15 cellular contexts compared by ENCODE assay signal in genomic region chr19:8265872-8266271, GRCh38. TPM values are rescaled to one million over a fixed set of nuclear protein-coding genes. Genes with fewer than 3 reads are reported as not detected.
DNase-seq lines count a peak whose midpoint lies in the region; ATAC-seq and TF ChIP-seq lines count a peak whose summit lies in the region.
"Had no signal": no experiment of that assay in that cellular context is flagged by ENCODE, and none has a peak within 500 bp of the region (broad histone marks: within the 10 kb centered on the region; RNA-seq: fewer than 3 reads in every experiment).

No MANE protein-coding gene starts in this region.

- no peak overlapping the region for H3K4me3 Mint-ChIP-seq in activated CD8-positive, alpha-beta memory T cell treated with anti-CD3 and anti-CD28 coated beads, Interleukin-2, amount 10 ng/mL, durations not matched to agents 7 days and 5 days
- no peak overlapping the region for H3K4me3 Mint-ChIP-seq in activated CD4-positive, alpha-beta memory T cell treated with anti-CD3 and anti-CD28 coated beads, Interleukin-2, amount 10 ng/mL, durations not matched to agents 7 days and 5 days
- no peak overlapping the region for H3K4me3 Mint-ChIP-seq in osteocyte (ENCODE audit: unreplicated experiment)
- H3K4me3 Mint-ChIP-seq: CD8-positive, alpha-beta T cell had no signal

- H3K36me3 ChIP-seq in sigmoid colon = peaks cover 0 to 12% (median 8%) of the 10 kb centered on the region in 4 donors
- H3K36me3 ChIP-seq: BE2C had no signal

- no peak overlapping the region for H3K27ac ChIP-seq in sigmoid colon
- H3K27ac ChIP-seq: C4-2B, HL-60 had no signal

- no peak overlapping the region for H3K27ac Mint-ChIP-seq in activated CD8-positive, alpha-beta memory T cell treated with anti-CD3 and anti-CD28 coated beads, Interleukin-2, amount 10 ng/mL, durations not matched to agents 7 days and 5 days
- H3K27ac Mint-ChIP-seq in activated CD4-positive, alpha-beta memory T cell treated with anti-CD3 and anti-CD28 coated beads, Interleukin-2, amount 10 ng/mL, durations not matched to agents 7 days and 5 days = no peak overlapping the region
- H3K27ac Mint-ChIP-seq in osteocyte (ENCODE audit: unreplicated experiment) = no peak overlapping the region
- H3K27ac Mint-ChIP-seq: CD8-positive, alpha-beta T cell had no signal

- no peaks in the 10 kb centered on the region for H3K9me3 Mint-ChIP-seq in activated CD8-positive, alpha-beta memory T cell treated with anti-CD3 and anti-CD28 coated beads, Interleukin-2, amount 10 ng/mL, durations not matched to agents 7 days and 5 days (ENCODE audit: low read depth)
- no peaks in the 10 kb centered on the region for H3K9me3 Mint-ChIP-seq in activated CD4-positive, alpha-beta memory T cell treated with anti-CD3 and anti-CD28 coated beads, Interleukin-2, amount 10 ng/mL, durations not matched to agents 7 days and 5 days
- H3K9me3 Mint-ChIP-seq in osteocyte (ENCODE audit: unreplicated experiment) = no peaks in the 10 kb centered on the region
- H3K9me3 Mint-ChIP-seq: CD8-positive, alpha-beta T cell had no signal

- 74 to 76% methylated on average over 3 of the region's 3 CpGs for WGBS in sigmoid colon, 2 donors

- POLR2A ChIA-PET in activated CD4-positive, alpha-beta memory T cell treated with anti-CD3 and anti-CD28 coated beads, Interleukin-2, amount 10 ng/mL, durations not matched to agents 7 days and 5 days (lab: Charles Lee) = no interaction called here

- DNase-seq in activated CD8-positive, alpha-beta memory T cell treated with anti-CD3 and anti-CD28 coated beads, Interleukin-2, amount 50 U/mL, for 48 hours = peak; percentile 25
- no peak for DNase-seq in activated CD8-positive, alpha-beta memory T cell treated with anti-CD3 and anti-CD28 coated beads, Interleukin-2, amount 10 ng/mL, durations not matched to agents 7 days and 5 days
- DNase-seq in NB4 (ENCODE audit: low read depth) (peak; percentile 25), sigmoid colon (peak; percentile 34), osteocyte (ENCODE audit: extremely low spot score, unreplicated experiment) (no peak)
- no peak for DNase-seq in activated CD4-positive, alpha-beta memory T cell treated with anti-CD3 and anti-CD28 coated beads, Interleukin-2, amount 10 ng/mL, durations not matched to agents 7 days and 5 days
- DNase-seq: BE2C, COR-L47, DND-41, GDM1, HCEC 1CT had no signal

- H3K9me3 ChIP-seq in sigmoid colon = no peaks in the 10 kb centered on the region
- H3K9me3 ChIP-seq: BE2C had no signal

- intact Hi-C loops in sigmoid colon (cut with DNase I) = no loop called here

- CTCF ChIA-PET in activated CD8-positive, alpha-beta memory T cell treated with anti-CD3 and anti-CD28 coated beads, Interleukin-2, amount 10 ng/mL, durations not matched to agents 7 days and 5 days (lab: Charles Lee) = interaction anchor here (1.0 kb wide), 1 partner anchor 55 kb away, joined by 4 read pairs; the partner anchor contains the start of gene NDUFA7
- CTCF ChIA-PET in activated CD4-positive, alpha-beta memory T cell treated with anti-CD3 and anti-CD28 coated beads, Interleukin-2, amount 10 ng/mL, durations not matched to agents 7 days and 5 days (lab: Charles Lee) = no interaction called here

- H3K4me3 ChIP-seq in NB4 (ENCODE audit: low read depth, low read length) = no peak overlapping the region
- no peak overlapping the region for H3K4me3 ChIP-seq in sigmoid colon

- peaks cover 0 to 13% (median 6%) of the 10 kb centered on the region in 4 donors for H3K4me1 ChIP-seq in sigmoid colon

- no peaks in the 10 kb centered on the region for H3K27me3 Mint-ChIP-seq in activated CD8-positive, alpha-beta memory T cell treated with anti-CD3 and anti-CD28 coated beads, Interleukin-2, amount 10 ng/mL, durations not matched to agents 7 days and 5 days
- H3K27me3 Mint-ChIP-seq in activated CD4-positive, alpha-beta memory T cell treated with anti-CD3 and anti-CD28 coated beads, Interleukin-2, amount 10 ng/mL, durations not matched to agents 7 days and 5 days = no peaks in the 10 kb centered on the region
- H3K27me3 Mint-ChIP-seq in osteocyte (ENCODE audit: unreplicated experiment) = peaks cover 8% of the 10 kb centered on the region

- TF ChIP-seq CTCF in NB4 (IDR thresholded peaks at IDR 0.05; ENCODE audit: low read depth, low read length) (no peak), sigmoid colon (IDR thresholded peaks at IDR 0.05) (no peak), osteocyte (IDR thresholded peaks at IDR 0.05) (no peak)

- H3K36me3 Mint-ChIP-seq in activated CD8-positive, alpha-beta memory T cell treated with anti-CD3 and anti-CD28 coated beads, Interleukin-2, amount 10 ng/mL, durations not matched to agents 7 days and 5 days = peaks cover 6% of the 10 kb centered on the region
- no peaks in the 10 kb centered on the region for H3K36me3 Mint-ChIP-seq in activated CD4-positive, alpha-beta memory T cell treated with anti-CD3 and anti-CD28 coated beads, Interleukin-2, amount 10 ng/mL, durations not matched to agents 7 days and 5 days (ENCODE audit: low read depth)
- no peaks in the 10 kb centered on the region for H3K36me3 Mint-ChIP-seq in osteocyte (ENCODE audit: unreplicated experiment)

- peaks cover 18% of the 10 kb centered on the region for H3K4me1 Mint-ChIP-seq in activated CD8-positive, alpha-beta memory T cell treated with anti-CD3 and anti-CD28 coated beads, Interleukin-2, amount 10 ng/mL, durations not matched to agents 7 days and 5 days
- peaks cover 19% of the 10 kb centered on the region for H3K4me1 Mint-ChIP-seq in activated CD4-positive, alpha-beta memory T cell treated with anti-CD3 and anti-CD28 coated beads, Interleukin-2, amount 10 ng/mL, durations not matched to agents 7 days and 5 days
- peaks cover 12% of the 10 kb centered on the region for H3K4me1 Mint-ChIP-seq in osteocyte (ENCODE audit: unreplicated experiment)

- peaks cover 0 to 8% (median 0%) of the 10 kb centered on the region in 3 donors for H3K27me3 ChIP-seq in sigmoid colon
- H3K27me3 ChIP-seq: BE2C had no signal

- TF ChIP-seq POLR2A in NB4 (IDR thresholded peaks at IDR 0.05; ENCODE audit: extremely low read depth, insufficient read length) = no peak
- TF ChIP-seq POLR2A in sigmoid colon (IDR thresholded peaks at IDR 0.05) = no peak

- TF ChIP-seq EP300 in sigmoid colon (IDR thresholded peaks at IDR 0.05) = no peak

- ATAC-seq in activated CD8-positive, alpha-beta memory T cell treated with anti-CD3 and anti-CD28 coated beads, Interleukin-2, amount 10 ng/mL, durations not matched to agents 7 days and 5 days = no peak
- no peak for ATAC-seq in GM18520 (IDR thresholded peaks at IDR 0.05; ENCODE audit: unreplicated experiment)
- ATAC-seq: CD8-positive, alpha-beta T cell had no signal

RNA-seq across cellular contexts. Expression of gene CD320, which starts 42.3 kb away (rescaled TPM):
- total RNA-seq in activated CD8-positive, alpha-beta memory T cell treated with anti-CD3 and anti-CD28 coated beads, Interleukin-2, amount 10 ng/mL, durations not matched to agents 7 days and 5 days = 10 to 100 TPM; 42.0 to 49.8 TPM
- total RNA-seq in sigmoid colon = 10 to 100 TPM; 22.5 to 39.6 (median 28.7) TPM
- polyA plus RNA-seq in sigmoid colon = 10 to 100 TPM; 10.2 to 72.6 (median 12.0) TPM
- 10 to 100 TPM; 37.7 to 40.4 TPM for total RNA-seq in activated CD4-positive, alpha-beta memory T cell treated with anti-CD3 and anti-CD28 coated beads, Interleukin-2, amount 10 ng/mL, durations not matched to agents 7 days and 5 days
- total RNA-seq in osteocyte = 41.9 and 44.5 TPM in 2 replicates

RNA-seq across cellular contexts. Expression of gene NDUFA7, which starts 55.3 kb away (rescaled TPM):
- total RNA-seq in activated CD8-positive, alpha-beta memory T cell treated with anti-CD3 and anti-CD28 coated beads, Interleukin-2, amount 10 ng/mL, durations not matched to agents 7 days and 5 days = 10 to 100 TPM; 47.4 to 66.7 TPM
- 10 to 100 TPM; 21.0 to 35.5 (median 27.5) TPM for total RNA-seq in sigmoid colon
- 100 to 1,000 TPM; 115 to 146 (median 130) TPM for polyA plus RNA-seq in sigmoid colon
- 10 to 100 TPM; 67.1 to 67.3 TPM for total RNA-seq in activated CD4-positive, alpha-beta memory T cell treated with anti-CD3 and anti-CD28 coated beads, Interleukin-2, amount 10 ng/mL, durations not matched to agents 7 days and 5 days
- 29.8 and 35.4 TPM in 2 replicates for total RNA-seq in osteocyte

RNA-seq across cellular contexts. Expression of gene RPS28, which starts 55.4 kb away (rescaled TPM):
- total RNA-seq in activated CD8-positive, alpha-beta memory T cell treated with anti-CD3 and anti-CD28 coated beads, Interleukin-2, amount 10 ng/mL, durations not matched to agents 7 days and 5 days = 1,000 to 10,000 TPM; 1,292 to 1,333 TPM
- 100 to 1,000 TPM; 244 to 601 (median 414) TPM for total RNA-seq in sigmoid colon
- 100 to 1,000 TPM; 574 to 938 (median 657) TPM for polyA plus RNA-seq in sigmoid colon
- 1,000 to 10,000 TPM; 1,605 to 1,659 TPM for total RNA-seq in activated CD4-positive, alpha-beta memory T cell treated with anti-CD3 and anti-CD28 coated beads, Interleukin-2, amount 10 ng/mL, durations not matched to agents 7 days and 5 days
- 1,524 and 1,597 TPM in 2 replicates for total RNA-seq in osteocyte

RNA-seq across cellular contexts. Expression of gene CERS4, which starts 56.7 kb away (rescaled TPM):
- total RNA-seq in activated CD8-positive, alpha-beta memory T cell treated with anti-CD3 and anti-CD28 coated beads, Interleukin-2, amount 10 ng/mL, durations not matched to agents 7 days and 5 days = 10 to 100 TPM; 20.3 to 28.2 TPM
- total RNA-seq in sigmoid colon = 10 to 100 TPM; 24.1 to 40.0 (median 30.2) TPM
- 10 to 100 TPM in 2 of 3 donors, 1 to 10 TPM in 1; 1.4 to 18.6 (median 11.4) TPM for polyA plus RNA-seq in sigmoid colon
- 10 to 100 TPM; 23.2 TPM for total RNA-seq in activated CD4-positive, alpha-beta memory T cell treated with anti-CD3 and anti-CD28 coated beads, Interleukin-2, amount 10 ng/mL, durations not matched to agents 7 days and 5 days
- total RNA-seq in osteocyte = 16.4 and 16.7 TPM in 2 replicates

Comparison
In these comparisons a context has a peak if more than half of its experiments do, and no peak if none do; other contexts are left out.
1. DNase-seq: peak in activated CD8-positive, alpha-beta memory T cell treated with anti-CD3 and anti-CD28 coated beads, Interleukin-2, amount 50 U/mL, for 48 hours (single experiment), NB4 (single experiment) and sigmoid colon (single experiment); none in activated CD8-positive, alpha-beta memory T cell treated with anti-CD3 and anti-CD28 coated beads, Interleukin-2, amount 10 ng/mL, durations not matched to agents 7 days and 5 days (single experiment), activated CD4-positive, alpha-beta memory T cell treated with anti-CD3 and anti-CD28 coated beads, Interleukin-2, amount 10 ng/mL, durations not matched to agents 7 days and 5 days (single experiment) and osteocyte (single experiment).